In the genomic region with DNA sequence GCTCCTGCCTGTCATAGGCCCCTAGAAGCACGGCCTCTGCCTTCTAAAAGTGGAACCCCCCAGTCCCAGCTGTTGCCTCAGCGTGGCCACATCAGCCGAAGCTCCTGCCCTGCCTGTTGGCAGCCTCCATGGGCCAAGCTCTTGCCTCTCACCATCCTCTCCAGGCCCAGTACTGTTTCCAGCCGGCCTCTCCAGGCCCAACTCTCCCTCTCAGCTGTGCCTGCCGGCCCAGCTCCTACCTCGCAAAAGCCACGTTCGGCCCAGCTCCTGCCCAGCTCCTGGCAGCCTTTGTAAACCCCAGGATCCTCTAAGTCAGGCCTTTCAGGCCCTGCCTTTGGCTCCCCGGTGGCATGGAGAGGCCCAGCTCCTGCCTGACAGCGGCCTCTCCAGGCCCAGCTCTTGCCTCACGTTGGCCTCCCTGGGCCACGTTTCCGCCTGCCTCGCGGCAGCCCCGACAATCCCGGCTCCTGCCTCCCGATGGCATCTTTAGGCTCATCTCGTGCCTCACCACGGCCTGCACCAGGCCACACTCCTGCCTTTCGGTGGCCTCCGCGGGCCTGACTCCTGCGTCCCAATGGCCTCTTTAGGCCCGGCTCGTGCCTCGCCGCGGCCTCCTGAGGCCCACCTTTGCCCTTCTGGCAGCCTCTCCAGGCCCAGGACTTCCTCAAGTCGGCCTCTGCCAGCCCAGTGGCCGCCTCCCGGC, we compare ENCODE assay signal across 1 cellular context.
TF ChIP-seq lines count a peak whose summit lies in the region.

No MANE protein-coding gene starts in this region.

TF ChIP-seq in H1, 55 proteins besides CTCF, POLR2A, EP300 and RAD21:
- no peak for TF ChIP-seq EGR1 (IDR thresholded peaks at IDR 0.05; ENCODE audit: borderline replicate concordance, low read depth, low read length)
- TF ChIP-seq SAP30 (IDR thresholded peaks at IDR 0.05; ENCODE audit: insufficient read depth, insufficient replicate concordance, low read length): no peak
- no peak for TF ChIP-seq CBX8 (IDR thresholded peaks at IDR 0.05; ENCODE audit: borderline replicate concordance, low read depth, low read length)
- TF ChIP-seq GABPA (IDR thresholded peaks at IDR 0.05; ENCODE audit: borderline replicate concordance, insufficient read depth, low read length): no peak
- TF ChIP-seq TAF7 (optimal IDR thresholded peaks at IDR 0.05; ENCODE audit: borderline replicate concordance, low read depth, low read length): no peak
- TF ChIP-seq KDM4A (IDR thresholded peaks at IDR 0.05; ENCODE audit: low read depth, low read length, severe bottlenecking): no peak
- no peak for TF ChIP-seq KDM1A (IDR thresholded peaks at IDR 0.05; ENCODE audit: borderline replicate concordance, low read length)
- no peak for TF ChIP-seq POU5F1 (IDR thresholded peaks at IDR 0.05; ENCODE audit: low read depth, low read length)
- TF ChIP-seq TEAD4 (IDR thresholded peaks at IDR 0.05; ENCODE audit: low read depth, low read length): no peak
- TF ChIP-seq BACH1 (IDR thresholded peaks at IDR 0.05; ENCODE audit: low read length): no peak
